In genomic region chr6:165571721-165572132, GRCh38 we compare ENCODE assay signal across 10 cellular contexts.
A peak's percentile ranks its signal among the peaks of the same experiment; 100 is the strongest.
DNase-seq lines count a peak whose midpoint lies in the region; ATAC-seq and TF ChIP-seq lines count a peak whose summit lies in the region.
"Had no signal": no experiment of that assay in that cellular context is flagged by ENCODE, and none has a peak within 500 bp of the region (broad histone marks: within the 10 kb centered on the region; RNA-seq: fewer than 3 reads in every experiment).

No MANE protein-coding gene starts in this region.

- H2BK120ac ChIP-seq in IMR-90 (ENCODE audit: low read depth, low read length) = peak overlapping the region; percentile 87

- peaks cover 4% of the 10 kb centered on the region; the same call in 1 of the 2 replicates for H4K20me1 ChIP-seq in IMR-90 (ENCODE audit: insufficient read depth, low read length)

- peak overlapping the region in 1 of 2 experiments; percentile 76; a peak in 1 of 4 replicates for H4K8ac ChIP-seq in IMR-90 (ENCODE audit: low read depth in 2 of 2, low read length in 2 of 2)

- H2AK9ac ChIP-seq in IMR-90 (replicated peaks; ENCODE audit: low read depth, low read length, poor library complexity) = no peak overlapping the region

- POLR2A ChIA-PET in IMR-90 (lab: Charles Lee; ENCODE audit: unreplicated experiment) = no interaction called here

- CTCF ChIA-PET in IMR-90 (lab: Yijun Ruan, JAX) = interaction anchor here (1.5 kb wide), 1 partner anchor 57 kb away, joined by 4 read pairs; no protein-coding TSS in a partner anchor

- peak overlapping the region; percentile 79 for H3K23ac ChIP-seq in IMR-90 (ENCODE audit: low read depth, low read length)

- in situ Hi-C loops in IMR-90 (cut with MboI; ENCODE audit: low sequenced_read_pairs) = no loop called here

- peak overlapping the region; percentile 76; the same call in 1 of the 2 replicates for H2BK20ac ChIP-seq in IMR-90 (ENCODE audit: low read depth, low read length)

- H3K4me1 ChIP-seq in IMR-90 (ENCODE audit: control insufficient read depth, insufficient read depth, low read length) = peaks cover 19% of the 10 kb centered on the region

- H3K27ac ChIP-seq in IMR-90 (ENCODE audit: insufficient read depth, low read length) = 0 out of 2 replicates have a peak overlapping the region, but pooled peaks have one; percentile 18
- H3K27ac ChIP-seq: HL-60 had no signal

- H3K9ac ChIP-seq in IMR-90 (ENCODE audit: low read depth, low read length) = no peak overlapping the region

- intact Hi-C loops in IMR-90 (cut with micrococcal nuclease) = loop anchor here (5.0 kb wide), 3 partner anchors 54 to 91 kb away; partner anchors contain the start of gene PDE10A

- peaks cover 12 to 39% of the 10 kb centered on the region in 2 experiments; a peak in 3 of 4 replicates for H3K79me1 ChIP-seq in IMR-90 (ENCODE audit: low read depth in 1 of 2, low read length in 2 of 2)

- no peak for TF ChIP-seq CTCF in IMR-90 (conservative IDR thresholded peaks at IDR 0.05; ENCODE audit: low read depth, low read length)

- H3K9me3 ChIP-seq in IMR-90 (ENCODE audit: control insufficient read depth, insufficient read depth, low read length) = no peaks in the 10 kb centered on the region

- peak overlapping the region; percentile 93; the same call in 1 of the 2 replicates for H3K18ac ChIP-seq in IMR-90 (ENCODE audit: low read depth, low read length)

- TF ChIP-seq POLR2A in IMR-90 (IDR thresholded peaks at IDR 0.05; ENCODE audit: low read depth, low read length) = peak; percentile 2; the same call in 1 of the 2 replicates

- peak overlapping the region; percentile 96; the same call in 1 of the 2 replicates for H3K4me2 ChIP-seq in IMR-90 (ENCODE audit: low read depth, low read length)

- H4K5ac ChIP-seq in IMR-90 (ENCODE audit: low read depth, low read length) = peak overlapping the region; percentile 9; the same call in 1 of the 2 replicates

- dilution Hi-C loops in IMR-90 (cut with HindIII; ENCODE audit: low sequenced_read_pairs, unreplicated experiment) = no loop called here

- ATAC-seq in GM19043 (IDR thresholded peaks at IDR 0.05; ENCODE audit: low read depth, unreplicated experiment) = peak; percentile 80
- ATAC-seq in HG02763 (IDR thresholded peaks at IDR 0.05; ENCODE audit: unreplicated experiment) = peak; percentile 64
- peak; percentile 73 for ATAC-seq in IMR-90 (ENCODE audit: low read depth)

- peak; percentile 76 for DNase-seq in IMR-90
- DNase-seq in renal cortical epithelial cell (ENCODE audit: low read depth) = peak; percentile 35
- DNase-seq in MV-4-11 (lab: John Stamatoyannopoulos, UW) = no peak
- DNase-seq in RPMI8226 = no peak
- no peak for DNase-seq in NCI-H2227 (lab: John Stamatoyannopoulos, UW; ENCODE audit: unreplicated experiment)
- DNase-seq: activated gamma-delta T cell, T1000 had no signal

- no CpG with 5 or more reads among the region's 3 CpGs for WGBS in IMR-90 (ENCODE audit: extremely low coverage in 2 of 2, insufficient read length in 1 of 2), 2 experiments

- peaks cover 13% of the 10 kb centered on the region; the same call in 1 of the 2 replicates for H3K9me1 ChIP-seq in IMR-90 (ENCODE audit: insufficient read depth, low read length)

- H4K91ac ChIP-seq in IMR-90 (ENCODE audit: insufficient read depth, low read depth, low read length) = no peak overlapping the region

- H2BK15ac ChIP-seq in IMR-90 (ENCODE audit: low read depth, low read length) = no peak overlapping the region

- BruUV-seq in IMR-90 (replicated peaks; lab: Mats Ljungman, UMichigan) = no TSS peak

- no peak for TF ChIP-seq RAD21 in IMR-90 (IDR thresholded peaks at IDR 0.05; ENCODE audit: low read length)

- H2AFZ ChIP-seq in IMR-90 (replicated peaks; ENCODE audit: low read length, poor library complexity) = no peak overlapping the region

- H3K14ac ChIP-seq in IMR-90 (replicated peaks; ENCODE audit: low read depth, low read length) = peak overlapping the region; percentile 59; the same call in 1 of the 2 replicates

- peak overlapping the region; percentile 52; the same call in 1 of the 2 replicates for H3K56ac ChIP-seq in IMR-90 (ENCODE audit: extremely low read depth, insufficient read depth, low read length)

- no peak overlapping the region for H2AK5ac ChIP-seq in IMR-90 (ENCODE audit: low read depth, low read length)

- peak overlapping the region; percentile 67; the same call in 1 of the 2 replicates for H3K4ac ChIP-seq in IMR-90 (ENCODE audit: low read depth, low read length)

- H2BK5ac ChIP-seq in IMR-90 (ENCODE audit: low read depth, low read length, poor library complexity, severe bottlenecking) = peak overlapping the region; percentile 98

- H3K4me3 ChIP-seq in IMR-90 (ENCODE audit: insufficient read depth, low read depth, low read length) = no peak overlapping the region

- no peaks in the 10 kb centered on the region for H3K27me3 ChIP-seq in IMR-90 (ENCODE audit: control insufficient read depth, insufficient read depth, low read length)

- no peaks in the 10 kb centered on the region for H3K36me3 ChIP-seq in IMR-90 (ENCODE audit: control insufficient read depth, insufficient read depth, low read length)

TF ChIP-seq in IMR-90, 13 proteins besides CTCF, POLR2A, EP300 and RAD21:
- TF ChIP-seq CEBPB (IDR thresholded peaks at IDR 0.05; ENCODE audit: low read depth, low read length) (no peak), BHLHE40 (IDR thresholded peaks at IDR 0.05; ENCODE audit: low read depth, low read length) (no peak), MAZ (IDR thresholded peaks at IDR 0.05; ENCODE audit: borderline replicate concordance, low read depth, low read length) (no peak), FOS (IDR thresholded peaks at IDR 0.05; ENCODE audit: low read depth, low read length) (no peak), MAFK (IDR thresholded peaks at IDR 0.05; ENCODE audit: low read depth, low read length) (no peak), NFE2L2 (IDR thresholded peaks at IDR 0.05; ENCODE audit: low read depth, low read length) (no peak), SMC3 (IDR thresholded peaks at IDR 0.05; ENCODE audit: low read depth, low read length) (no peak), CHD1 (IDR thresholded peaks at IDR 0.05; ENCODE audit: low read depth, low read length) (no peak), RFX5 (IDR thresholded peaks at IDR 0.05; ENCODE audit: low read depth, low read length) (no peak), RCOR1 (IDR thresholded peaks at IDR 0.05; ENCODE audit: insufficient replicate concordance, low read length) (no peak)
- TF ChIP-seq, protein P1, sequence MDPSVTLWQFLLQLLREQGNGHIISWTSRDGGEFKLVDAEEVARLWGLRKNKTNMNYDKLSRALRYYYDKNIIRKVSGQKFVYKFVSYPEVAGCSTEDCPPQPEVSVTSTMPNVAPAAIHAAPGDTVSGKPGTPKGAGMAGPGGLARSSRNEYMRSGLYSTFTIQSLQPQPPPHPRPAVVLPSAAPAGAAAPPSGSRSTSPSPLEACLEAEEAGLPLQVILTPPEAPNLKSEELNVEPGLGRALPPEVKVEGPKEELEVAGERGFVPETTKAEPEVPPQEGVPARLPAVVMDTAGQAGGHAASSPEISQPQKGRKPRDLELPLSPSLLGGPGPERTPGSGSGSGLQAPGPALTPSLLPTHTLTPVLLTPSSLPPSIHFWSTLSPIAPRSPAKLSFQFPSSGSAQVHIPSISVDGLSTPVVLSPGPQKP (IDR thresholded peaks at IDR 0.05; ENCODE audit: borderline replicate concordance, low read depth, low read length) = no peak

Comparison
In these comparisons a context has a peak if more than half of its experiments do, and no peak if none do; other contexts are left out.
1. DNase-seq: peak in IMR-90 (single experiment) and renal cortical epithelial cell (single experiment); none in MV-4-11 (single experiment), RPMI8226 (single experiment) and NCI-H2227 (single experiment).
2. Peak in every context shown above with its lines, with median percentiles within 50 percentile points of each other: ATAC-seq.